Comparison of ENCODE assay signal across 11 cellular contexts in the genomic region with DNA sequence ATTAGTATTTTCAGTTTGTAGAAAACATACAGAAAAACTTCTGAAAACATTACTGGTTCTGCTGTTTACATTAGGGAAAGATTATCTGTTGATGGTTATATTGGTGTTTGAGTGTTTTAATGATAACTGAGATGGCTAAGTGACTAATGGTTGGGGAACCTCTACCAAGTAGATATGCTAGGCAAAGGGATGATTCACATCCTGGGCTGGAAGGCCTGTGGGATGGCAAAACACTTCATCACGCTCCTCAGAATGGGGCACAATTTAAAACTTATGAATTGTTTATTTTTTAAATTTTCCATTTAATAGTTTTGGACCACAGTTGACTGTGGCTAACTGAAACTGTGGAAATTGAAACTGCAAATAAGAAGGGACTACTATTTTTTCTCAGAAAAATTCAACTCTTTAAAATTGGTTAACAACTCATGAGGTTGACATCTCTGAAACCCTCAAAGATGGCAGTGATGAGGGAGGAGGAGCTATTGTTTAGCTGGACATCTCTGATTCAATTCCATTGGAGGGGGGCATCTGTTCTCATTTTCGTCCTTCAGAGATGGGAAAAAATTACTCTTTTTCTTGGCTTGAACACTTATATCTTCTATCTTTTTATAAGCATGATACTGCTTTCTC. TPM values are rescaled to one million over a fixed set of nuclear protein-coding genes. Genes with fewer than 3 reads are reported as not detected.
DNase-seq lines count a peak whose midpoint lies in the region; ATAC-seq, FAIRE-seq and TF ChIP-seq lines count a peak whose summit lies in the region.
"Had no signal": no experiment of that assay in that cellular context is flagged by ENCODE, and none has a peak within 500 bp of the region (broad histone marks: within the 10 kb centered on the region; RNA-seq: fewer than 3 reads in every experiment).

No MANE protein-coding gene starts in this region.

- H3K9me3 ChIP-seq in smooth muscle cell (replicated peaks; ENCODE audit: low read depth) (no peaks in the 10 kb centered on the region), Peyer's patch (no peaks in the 10 kb centered on the region)
- H3K9me3 ChIP-seq: BLaER1 treated with 17β-estradiol and CSF1 and Interleukin-3, amounts not matched to agents 10 nM and 100 nM had no signal

- H3K27me3 ChIP-seq in smooth muscle cell (ENCODE audit: low read depth) (no peaks in the 10 kb centered on the region), Peyer's patch (no peaks in the 10 kb centered on the region)
- H3K27me3 ChIP-seq: BLaER1 treated with 17β-estradiol and CSF1 and Interleukin-3, amounts not matched to agents 10 nM and 100 nM had no signal

- H3K4me3 ChIP-seq in smooth muscle cell (no peak overlapping the region), Peyer's patch (no peak overlapping the region)
- H3K4me3 ChIP-seq: BLaER1 treated with 17β-estradiol and CSF1 and Interleukin-3, amounts not matched to agents 10 nM and 100 nM; SK-N-MC had no signal

- peaks cover 15% of the 10 kb centered on the region for H3K36me3 Mint-ChIP-seq in activated CD8-positive, alpha-beta memory T cell treated with anti-CD3 and anti-CD28 coated beads, Interleukin-2, amount 10 ng/mL, durations not matched to agents 7 days and 5 days

- peak overlapping the region; percentile 28 for H3K4me3 Mint-ChIP-seq in activated CD8-positive, alpha-beta memory T cell treated with anti-CD3 and anti-CD28 coated beads, Interleukin-2, amount 10 ng/mL, durations not matched to agents 7 days and 5 days

- FAIRE-seq in RCC 7860 (lab: Jason Lieb, UNC), result peak; percentile 96

- peaks cover 13% of the 10 kb centered on the region for H3F3A ChIP-seq in smooth muscle cell (ENCODE audit: low read depth)

- peak overlapping the region; percentile 78 for H3K27ac Mint-ChIP-seq in activated CD8-positive, alpha-beta memory T cell treated with anti-CD3 and anti-CD28 coated beads, Interleukin-2, amount 10 ng/mL, durations not matched to agents 7 days and 5 days

- H3K27ac ChIP-seq in smooth muscle cell (ENCODE audit: low read depth), result peak overlapping the region; percentile 92
- H3K27ac ChIP-seq in Peyer's patch, result no peak overlapping the region
- H3K27ac ChIP-seq: BLaER1 treated with 17β-estradiol and CSF1 and Interleukin-3, amounts not matched to agents 10 nM and 100 nM; SK-N-MC had no signal

- peaks cover 16% of the 10 kb centered on the region for H3K79me2 ChIP-seq in smooth muscle cell (ENCODE audit: low read depth)

- H3K36me3 ChIP-seq in smooth muscle cell (ENCODE audit: low read depth) (no peaks in the 10 kb centered on the region), Peyer's patch (no peaks in the 10 kb centered on the region)
- H3K36me3 ChIP-seq: BLaER1 treated with 17β-estradiol and CSF1 and Interleukin-3, amounts not matched to agents 10 nM and 100 nM had no signal

- CTCF ChIA-PET in activated CD8-positive, alpha-beta memory T cell treated with anti-CD3 and anti-CD28 coated beads, Interleukin-2, amount 10 ng/mL, durations not matched to agents 7 days and 5 days (lab: Charles Lee), result interaction anchor here (1.5 to 1.9 kb wide), 4 partner anchors 12 to 80 kb away, joined by 3 to 7 read pairs (median 5); no protein-coding TSS in a partner anchor

- peak overlapping the region; percentile 73 for H3K4me2 ChIP-seq in smooth muscle cell

- peak; percentile 75 for ATAC-seq in activated CD8-positive, alpha-beta memory T cell treated with anti-CD3 and anti-CD28 coated beads, Interleukin-2, amount 10 ng/mL, durations not matched to agents 7 days and 5 days
- ATAC-seq in HG03097 (IDR thresholded peaks at IDR 0.05; ENCODE audit: low FRiP score, unreplicated experiment), result no peak
- no peak for ATAC-seq in HG03045 (IDR thresholded peaks at IDR 0.05; ENCODE audit: unreplicated experiment)

- peak overlapping the region; percentile 24 for H3K9ac ChIP-seq in smooth muscle cell (ENCODE audit: low read depth)
- H3K9ac ChIP-seq: BLaER1 treated with 17β-estradiol and CSF1 and Interleukin-3, amounts not matched to agents 10 nM and 100 nM had no signal

- no peaks in the 10 kb centered on the region for H4K20me1 ChIP-seq in smooth muscle cell (ENCODE audit: low read depth)
- H4K20me1 ChIP-seq: BLaER1 treated with 17β-estradiol and CSF1 and Interleukin-3, amounts not matched to agents 10 nM and 100 nM had no signal

- peaks cover 16% of the 10 kb centered on the region for H3K4me1 ChIP-seq in smooth muscle cell (ENCODE audit: low read depth)
- no peaks in the 10 kb centered on the region for H3K4me1 ChIP-seq in Peyer's patch

- H3K9me3 Mint-ChIP-seq in activated CD8-positive, alpha-beta memory T cell treated with anti-CD3 and anti-CD28 coated beads, Interleukin-2, amount 10 ng/mL, durations not matched to agents 7 days and 5 days (ENCODE audit: low read depth), result no peaks in the 10 kb centered on the region

- TF ChIP-seq CTCF in smooth muscle cell (IDR thresholded peaks at IDR 0.05; ENCODE audit: borderline replicate concordance, insufficient read depth, poor library complexity, severe bottlenecking) (no peak), Peyer's patch (IDR thresholded peaks at IDR 0.05) (no peak)

- H3K27me3 Mint-ChIP-seq in activated CD8-positive, alpha-beta memory T cell treated with anti-CD3 and anti-CD28 coated beads, Interleukin-2, amount 10 ng/mL, durations not matched to agents 7 days and 5 days, result no peaks in the 10 kb centered on the region

- peaks cover 59% of the 10 kb centered on the region for H3K4me1 Mint-ChIP-seq in activated CD8-positive, alpha-beta memory T cell treated with anti-CD3 and anti-CD28 coated beads, Interleukin-2, amount 10 ng/mL, durations not matched to agents 7 days and 5 days

- DNase-seq in activated CD8-positive, alpha-beta memory T cell treated with anti-CD3 and anti-CD28 coated beads, Interleukin-2, amount 10 ng/mL, durations not matched to agents 7 days and 5 days, result peak; percentile 58
- DNase-seq in activated CD8-positive, alpha-beta memory T cell treated with anti-CD3 and anti-CD28 coated beads, Interleukin-2, amount 50 U/mL, for 48 hours, result no peak
- DNase-seq in RCC 7860 (ENCODE audit: low spot score) (peak; percentile 75), dermis blood vessel endothelial cell (peak; percentile 67), smooth muscle cell (lab: John Stamatoyannopoulos, UW; ENCODE audit: unreplicated experiment) (no peak), Peyer's patch (no peak)
- DNase-seq: stimulated activated naive CD4-positive, alpha-beta T cell had no signal

- H2AFZ ChIP-seq in smooth muscle cell (ENCODE audit: low read depth), result peak overlapping the region; percentile 57

- no peak for TF ChIP-seq POLR2A in Peyer's patch (IDR thresholded peaks at IDR 0.05)

- 0% methylated on average over 2 of the region's 2 CpGs for WGBS in smooth muscle cell (ENCODE audit: low lambda C conversion rate)

RNA-seq across cellular contexts. Expression of gene PLCXD2, which starts 21.2 kb away (rescaled TPM):
- total RNA-seq in activated CD8-positive, alpha-beta memory T cell treated with anti-CD3 and anti-CD28 coated beads, Interleukin-2, amount 10 ng/mL, durations not matched to agents 7 days and 5 days, result 10 to 100 TPM; 16.7 to 21.1 TPM
- total RNA-seq in dermis blood vessel endothelial cell (1.7 and 2.9 TPM in 2 replicates), smooth muscle cell (5.1 and 10.9 TPM in 2 replicates), Peyer's patch (10 to 100 TPM in 1 of 4 donors, 1 to 10 TPM in 3; 2.5 to 10.7 (median 8.2) TPM)
- 1.1 and 4.3 TPM in 2 replicates for polyA plus RNA-seq in smooth muscle cell

Comparison
In these comparisons a context has a peak if more than half of its experiments do, and no peak if none do; other contexts are left out.
1. DNase-seq: peak in activated CD8-positive, alpha-beta memory T cell treated with anti-CD3 and anti-CD28 coated beads, Interleukin-2, amount 10 ng/mL, durations not matched to agents 7 days and 5 days (single experiment), RCC 7860 (single experiment) and dermis blood vessel endothelial cell (single experiment); none in activated CD8-positive, alpha-beta memory T cell treated with anti-CD3 and anti-CD28 coated beads, Interleukin-2, amount 50 U/mL, for 48 hours (single experiment), smooth muscle cell (single experiment) and Peyer's patch (0 of 3).